Comparison of ENCODE assay signal across 1 cellular context in genomic region chr2:61764035-61764800, GRCh38.
TF ChIP-seq lines count a peak whose summit lies in the region.

No MANE protein-coding gene starts in this region.

TF ChIP-seq in WTC11, 78 proteins besides CTCF, POLR2A, EP300 and RAD21 (continued from another document and continues in another):
- TF ChIP-seq E2F5 (CRISPR knock-in tag; IDR thresholded peaks at IDR 0.05) (peak; percentile 81), SOX15 (CRISPR knock-in tag; IDR thresholded peaks at IDR 0.05) (no peak), ERG (CRISPR knock-in tag; IDR thresholded peaks at IDR 0.05) (no peak), TEAD4 (CRISPR knock-in tag; IDR thresholded peaks at IDR 0.05) (no peak), USF1 (CRISPR knock-in tag; IDR thresholded peaks at IDR 0.05) (peak; percentile 54; the same call in 1 of the 2 replicates), ZNF281 (CRISPR knock-in tag; IDR thresholded peaks at IDR 0.05) (0 out of 2 replicates have a peak, but pooled peaks have one; percentile 48), ATF2 (CRISPR knock-in tag; IDR thresholded peaks at IDR 0.05; ENCODE audit: borderline replicate concordance, low read depth) (no peak), SMAD4 (CRISPR knock-in tag; IDR thresholded peaks at IDR 0.05) (no peak), ZNF121 (CRISPR knock-in tag; IDR thresholded peaks at IDR 0.05) (no peak), HMGXB4 (CRISPR knock-in tag; IDR thresholded peaks at IDR 0.05) (peak; percentile 77; the same call in 1 of the 2 replicates), JUN (CRISPR knock-in tag; IDR thresholded peaks at IDR 0.05) (no peak), IRF2 (CRISPR knock-in tag; IDR thresholded peaks at IDR 0.05; ENCODE audit: borderline replicate concordance, low read depth) (no peak), CREM (CRISPR knock-in tag; IDR thresholded peaks at IDR 0.05) (peak; percentile 92), GABPB1 (CRISPR knock-in tag; IDR thresholded peaks at IDR 0.05) (peak; percentile 52; the same call in 1 of the 2 replicates), TEAD1 (CRISPR knock-in tag; IDR thresholded peaks at IDR 0.05) (peak; percentile 92), ATF6 (CRISPR knock-in tag; IDR thresholded peaks at IDR 0.05) (0 out of 2 replicates have a peak, but pooled peaks have one; percentile 26), CREB1 (CRISPR knock-in tag; IDR thresholded peaks at IDR 0.05) (0 out of 2 replicates have a peak, but pooled peaks have one; percentile 44), ZNF317 (CRISPR knock-in tag; IDR thresholded peaks at IDR 0.05; ENCODE audit: borderline replicate concordance, low read depth) (no peak), NR2C2 (CRISPR knock-in tag; IDR thresholded peaks at IDR 0.05) (peak; percentile 41; the same call in 1 of the 2 replicates), MYBL2 (CRISPR knock-in tag; IDR thresholded peaks at IDR 0.05) (peak; percentile 88), NFYB (CRISPR knock-in tag; conservative IDR thresholded peaks at IDR 0.05; ENCODE audit: low read depth) (no peak; the same call in 1 of the 2 replicates), ZNF671 (CRISPR knock-in tag; IDR thresholded peaks at IDR 0.05) (no peak), SP1 (CRISPR knock-in tag; conservative IDR thresholded peaks at IDR 0.05) (peak; percentile 95), E2F1 (CRISPR knock-in tag; IDR thresholded peaks at IDR 0.05) (0 out of 2 replicates have a peak, but pooled peaks have one; percentile 53), CBFB (CRISPR knock-in tag; IDR thresholded peaks at IDR 0.05; ENCODE audit: low read depth) (no peak), ZNF512 (CRISPR knock-in tag; IDR thresholded peaks at IDR 0.05; ENCODE audit: borderline replicate concordance) (no peak), FOXP1 (CRISPR knock-in tag; IDR thresholded peaks at IDR 0.05; ENCODE audit: borderline replicate concordance) (peak; percentile 70), ZNF396 (CRISPR knock-in tag; IDR thresholded peaks at IDR 0.05; ENCODE audit: borderline replicate concordance) (no peak), ETV6 (CRISPR knock-in tag; IDR thresholded peaks at IDR 0.05) (peak; percentile 89; the same call in 1 of the 2 replicates), FOXK1 (CRISPR knock-in tag; IDR thresholded peaks at IDR 0.05) (peak; percentile 90; the same call in 1 of the 2 replicates), MAX (CRISPR knock-in tag; IDR thresholded peaks at IDR 0.05) (peak; percentile 93), NFE2L1 (CRISPR knock-in tag; IDR thresholded peaks at IDR 0.05) (peak; percentile 77; the same call in 1 of the 2 replicates), FOXP4 (CRISPR knock-in tag; IDR thresholded peaks at IDR 0.05) (no peak; the same call in 1 of the 2 replicates), ATF1 (CRISPR knock-in tag; IDR thresholded peaks at IDR 0.05) (no peak), ZMAT4 (CRISPR knock-in tag; IDR thresholded peaks at IDR 0.05) (no peak), ZBTB21 (CRISPR knock-in tag; IDR thresholded peaks at IDR 0.05; ENCODE audit: borderline replicate concordance) (peak; percentile 2; the same call in 1 of the 2 replicates), PRDM15 (CRISPR knock-in tag; IDR thresholded peaks at IDR 0.05) (no peak)
